ENCODE assay signal across 1 cellular context in genomic region chr3:141336672-141337522, GRCh38.
TF ChIP-seq lines count a peak whose summit lies in the region.

No MANE protein-coding gene starts in this region.

TF ChIP-seq in GM12878, 131 proteins besides CTCF, POLR2A, EP300 and RAD21 (continues in another document):
- peak; percentile 59; the same call in 1 of the 2 replicates for TF ChIP-seq TCF7 (IDR thresholded peaks at IDR 0.05; ENCODE audit: borderline replicate concordance)
- 0 out of 2 replicates have a peak, but pooled peaks have one; percentile 13 for TF ChIP-seq SMC3 (IDR thresholded peaks at IDR 0.05; ENCODE audit: borderline replicate concordance, low read length)
- TF ChIP-seq GABPA (IDR thresholded peaks at IDR 0.05; ENCODE audit: low read depth), result 0 out of 2 replicates have a peak, but pooled peaks have one; percentile 1
- no peak for TF ChIP-seq TARDBP (IDR thresholded peaks at IDR 0.05; ENCODE audit: borderline replicate concordance)
- TF ChIP-seq ATF7 (IDR thresholded peaks at IDR 0.05; ENCODE audit: low read depth), result peak; percentile 87
- TF ChIP-seq MEF2A (IDR thresholded peaks at IDR 0.05; ENCODE audit: insufficient read depth, low read depth, low read length), result peak; percentile 65
- no peak for TF ChIP-seq ZSCAN29 (IDR thresholded peaks at IDR 0.05)
- peak; percentile 93 for TF ChIP-seq RUNX3 (IDR thresholded peaks at IDR 0.05; ENCODE audit: low read length)
- TF ChIP-seq RELA (IDR thresholded peaks at IDR 0.05; ENCODE audit: borderline replicate concordance, partially characterized antibody), result peak; percentile 87
- peak; percentile 9 to 41; a peak in 1 of 4 replicates for TF ChIP-seq BHLHE40 (IDR thresholded peaks at IDR 0.05; ENCODE audit: borderline replicate concordance in 1 of 2, low read depth in 2 of 2, low read length in 1 of 2)
- TF ChIP-seq POLR2AphosphoS2 (IDR thresholded peaks at IDR 0.05; ENCODE audit: low read depth, low read length), result no peak
- peak; percentile 72; the same call in 1 of the 2 replicates for TF ChIP-seq ZBED1 (IDR thresholded peaks at IDR 0.05; ENCODE audit: borderline replicate concordance)
- TF ChIP-seq RB1 (IDR thresholded peaks at IDR 0.05; ENCODE audit: borderline replicate concordance), result peak; percentile 60; the same call in 1 of the 2 replicates
- no peak for TF ChIP-seq KDM1A (IDR thresholded peaks at IDR 0.05; ENCODE audit: borderline replicate concordance)
- TF ChIP-seq CBFB (IDR thresholded peaks at IDR 0.05; ENCODE audit: low read depth), result peak; percentile 84
- TF ChIP-seq SMARCA5 (IDR thresholded peaks at IDR 0.05), result peak; percentile 9; the same call in 1 of the 2 replicates
- no peak for TF ChIP-seq IRF3 (IDR thresholded peaks at IDR 0.05)
- TF ChIP-seq RELB (IDR thresholded peaks at IDR 0.05; ENCODE audit: low read depth), result peak; percentile 94
- no peak for TF ChIP-seq TAF1 (IDR thresholded peaks at IDR 0.05; ENCODE audit: borderline replicate concordance, low read depth, low read length)
- no peak for TF ChIP-seq PRDM15 (CRISPR knock-in tag; IDR thresholded peaks at IDR 0.05)
- peak in 1 of 2 experiments; percentile 64; a peak in 2 of 4 replicates for TF ChIP-seq SRF (IDR thresholded peaks at IDR 0.05; ENCODE audit: low read depth in 2 of 2, low read length in 2 of 2)
- peak; percentile 19 for TF ChIP-seq CHD2 (IDR thresholded peaks at IDR 0.05; ENCODE audit: borderline replicate concordance, low read depth, low read length)
- TF ChIP-seq MAX (IDR thresholded peaks at IDR 0.05; ENCODE audit: low read depth, low read length), result 0 out of 2 replicates have a peak, but pooled peaks have one; percentile 11
- TF ChIP-seq NR2F1 (conservative IDR thresholded peaks at IDR 0.05), result peak; percentile 46
- no peak for TF ChIP-seq E2F4 (IDR thresholded peaks at IDR 0.05; ENCODE audit: low read depth, low read length)
- peak; percentile 96 for TF ChIP-seq EED (IDR thresholded peaks at IDR 0.05; ENCODE audit: low read depth)
- TF ChIP-seq, protein P1, sequence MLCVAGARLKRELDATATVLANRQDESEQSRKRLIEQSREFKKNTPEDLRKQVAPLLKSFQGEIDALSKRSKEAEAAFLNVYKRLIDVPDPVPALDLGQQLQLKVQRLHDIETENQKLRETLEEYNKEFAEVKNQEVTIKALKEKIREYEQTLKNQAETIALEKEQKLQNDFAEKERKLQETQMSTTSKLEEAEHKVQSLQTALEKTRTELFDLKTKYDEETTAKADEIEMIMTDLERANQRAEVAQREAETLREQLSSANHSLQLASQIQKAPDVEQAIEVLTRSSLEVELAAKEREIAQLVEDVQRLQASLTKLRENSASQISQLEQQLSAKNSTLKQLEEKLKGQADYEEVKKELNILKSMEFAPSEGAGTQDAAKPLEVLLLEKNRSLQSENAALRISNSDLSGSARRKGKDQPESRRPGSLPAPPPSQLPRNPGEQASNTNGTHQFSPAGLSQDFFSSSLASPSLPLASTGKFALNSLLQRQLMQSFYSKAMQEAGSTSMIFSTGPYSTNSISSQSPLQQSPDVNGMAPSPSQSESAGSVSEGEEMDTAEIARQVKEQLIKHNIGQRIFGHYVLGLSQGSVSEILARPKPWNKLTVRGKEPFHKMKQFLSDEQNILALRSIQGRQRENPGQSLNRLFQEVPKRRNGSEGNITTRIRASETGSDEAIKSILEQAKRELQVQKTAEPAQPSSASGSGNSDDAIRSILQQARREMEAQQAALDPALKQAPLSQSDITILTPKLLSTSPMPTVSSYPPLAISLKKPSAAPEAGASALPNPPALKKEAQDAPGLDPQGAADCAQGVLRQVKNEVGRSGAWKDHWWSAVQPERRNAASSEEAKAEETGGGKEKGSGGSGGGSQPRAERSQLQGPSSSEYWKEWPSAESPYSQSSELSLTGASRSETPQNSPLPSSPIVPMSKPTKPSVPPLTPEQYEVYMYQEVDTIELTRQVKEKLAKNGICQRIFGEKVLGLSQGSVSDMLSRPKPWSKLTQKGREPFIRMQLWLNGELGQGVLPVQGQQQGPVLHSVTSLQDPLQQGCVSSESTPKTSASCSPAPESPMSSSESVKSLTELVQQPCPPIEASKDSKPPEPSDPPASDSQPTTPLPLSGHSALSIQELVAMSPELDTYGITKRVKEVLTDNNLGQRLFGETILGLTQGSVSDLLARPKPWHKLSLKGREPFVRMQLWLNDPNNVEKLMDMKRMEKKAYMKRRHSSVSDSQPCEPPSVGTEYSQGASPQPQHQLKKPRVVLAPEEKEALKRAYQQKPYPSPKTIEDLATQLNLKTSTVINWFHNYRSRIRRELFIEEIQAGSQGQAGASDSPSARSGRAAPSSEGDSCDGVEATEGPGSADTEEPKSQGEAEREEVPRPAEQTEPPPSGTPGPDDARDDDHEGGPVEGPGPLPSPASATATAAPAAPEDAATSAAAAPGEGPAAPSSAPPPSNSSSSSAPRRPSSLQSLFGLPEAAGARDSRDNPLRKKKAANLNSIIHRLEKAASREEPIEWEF (IDR thresholded peaks at IDR 0.05; ENCODE audit: insufficient replicate concordance, low read depth, low read length), result peak; percentile 73
- TF ChIP-seq ASH2L (IDR thresholded peaks at IDR 0.05; ENCODE audit: borderline replicate concordance, low read depth), result peak; percentile 84; the same call in 1 of the 2 replicates
- TF ChIP-seq SMAD5 (IDR thresholded peaks at IDR 0.05; ENCODE audit: low read depth), result peak; percentile 59; the same call in 1 of the 2 replicates
- peak; percentile 74 for TF ChIP-seq KLF5 (IDR thresholded peaks at IDR 0.05; ENCODE audit: partially characterized antibody)
- TF ChIP-seq, protein P2, sequence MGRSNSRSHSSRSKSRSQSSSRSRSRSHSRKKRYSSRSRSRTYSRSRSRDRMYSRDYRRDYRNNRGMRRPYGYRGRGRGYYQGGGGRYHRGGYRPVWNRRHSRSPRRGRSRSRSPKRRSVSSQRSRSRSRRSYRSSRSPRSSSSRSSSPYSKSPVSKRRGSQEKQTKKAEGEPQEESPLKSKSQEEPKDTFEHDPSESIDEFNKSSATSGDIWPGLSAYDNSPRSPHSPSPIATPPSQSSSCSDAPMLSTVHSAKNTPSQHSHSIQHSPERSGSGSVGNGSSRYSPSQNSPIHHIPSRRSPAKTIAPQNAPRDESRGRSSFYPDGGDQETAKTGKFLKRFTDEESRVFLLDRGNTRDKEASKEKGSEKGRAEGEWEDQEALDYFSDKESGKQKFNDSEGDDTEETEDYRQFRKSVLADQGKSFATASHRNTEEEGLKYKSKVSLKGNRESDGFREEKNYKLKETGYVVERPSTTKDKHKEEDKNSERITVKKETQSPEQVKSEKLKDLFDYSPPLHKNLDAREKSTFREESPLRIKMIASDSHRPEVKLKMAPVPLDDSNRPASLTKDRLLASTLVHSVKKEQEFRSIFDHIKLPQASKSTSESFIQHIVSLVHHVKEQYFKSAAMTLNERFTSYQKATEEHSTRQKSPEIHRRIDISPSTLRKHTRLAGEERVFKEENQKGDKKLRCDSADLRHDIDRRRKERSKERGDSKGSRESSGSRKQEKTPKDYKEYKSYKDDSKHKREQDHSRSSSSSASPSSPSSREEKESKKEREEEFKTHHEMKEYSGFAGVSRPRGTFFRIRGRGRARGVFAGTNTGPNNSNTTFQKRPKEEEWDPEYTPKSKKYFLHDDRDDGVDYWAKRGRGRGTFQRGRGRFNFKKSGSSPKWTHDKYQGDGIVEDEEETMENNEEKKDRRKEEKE (IDR thresholded peaks at IDR 0.05), result no peak
- peak; percentile 75; the same call in 1 of the 2 replicates for TF ChIP-seq TCF3 (IDR thresholded peaks at IDR 0.05; ENCODE audit: borderline replicate concordance, insufficient read depth, low read depth, low read length)
- peak in 1 of 2 experiments; percentile 69; a peak in 2 of 4 replicates for TF ChIP-seq ETV6 (conservative IDR thresholded peaks at IDR 0.05 in 1 of 2, IDR thresholded peaks at IDR 0.05 in 1 of 2; ENCODE audit: borderline replicate concordance in 1 of 2, low read depth in 1 of 2)
- TF ChIP-seq NFIC (IDR thresholded peaks at IDR 0.05; ENCODE audit: low read depth, low read length), result peak; percentile 94
- no peak for TF ChIP-seq PAX8 (IDR thresholded peaks at IDR 0.05)
- TF ChIP-seq YBX1 (IDR thresholded peaks at IDR 0.05), result peak; percentile 69; the same call in 1 of the 2 replicates
- TF ChIP-seq BACH1 (IDR thresholded peaks at IDR 0.05; ENCODE audit: borderline replicate concordance), result peak; percentile 82; the same call in 1 of the 2 replicates
- no peak for TF ChIP-seq WRNIP1 (IDR thresholded peaks at IDR 0.05; ENCODE audit: borderline replicate concordance, low read depth, low read length)
- TF ChIP-seq ZNF24 (IDR thresholded peaks at IDR 0.05), result peak; percentile 43; the same call in 1 of the 2 replicates
- no peak for TF ChIP-seq FOXK2 (IDR thresholded peaks at IDR 0.05)
- 0 out of 2 replicates have a peak, but pooled peaks have one; percentile 47 for TF ChIP-seq CREB1 (IDR thresholded peaks at IDR 0.05; ENCODE audit: low read depth)
- no peak for TF ChIP-seq STAT1 (conservative IDR thresholded peaks at IDR 0.05)
- peak; percentile 66 for TF ChIP-seq PAX5 (IDR thresholded peaks at IDR 0.05; ENCODE audit: borderline replicate concordance, low read depth, low read length)
- peak in 1 of 2 experiments; percentile 38; a peak in 1 of 4 replicates for TF ChIP-seq CEBPB (IDR thresholded peaks at IDR 0.05; ENCODE audit: borderline replicate concordance in 1 of 2, low read depth in 2 of 2, low read length in 2 of 2)
- no peak for TF ChIP-seq ZNF274 (IDR thresholded peaks at IDR 0.05; ENCODE audit: insufficient read depth, insufficient read length)
- TF ChIP-seq, protein P3, sequence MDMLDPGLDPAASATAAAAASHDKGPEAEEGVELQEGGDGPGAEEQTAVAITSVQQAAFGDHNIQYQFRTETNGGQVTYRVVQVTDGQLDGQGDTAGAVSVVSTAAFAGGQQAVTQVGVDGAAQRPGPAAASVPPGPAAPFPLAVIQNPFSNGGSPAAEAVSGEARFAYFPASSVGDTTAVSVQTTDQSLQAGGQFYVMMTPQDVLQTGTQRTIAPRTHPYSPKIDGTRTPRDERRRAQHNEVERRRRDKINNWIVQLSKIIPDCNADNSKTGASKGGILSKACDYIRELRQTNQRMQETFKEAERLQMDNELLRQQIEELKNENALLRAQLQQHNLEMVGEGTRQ (IDR thresholded peaks at IDR 0.05; ENCODE audit: borderline replicate concordance, low read depth, low read length), result no peak
- no peak for TF ChIP-seq NR2C2 (IDR thresholded peaks at IDR 0.05; ENCODE audit: borderline replicate concordance, control insufficient read depth, insufficient read length, low read depth)
- peak; percentile 59; the same call in 1 of the 2 replicates for TF ChIP-seq JUND (IDR thresholded peaks at IDR 0.05; ENCODE audit: low read depth, low read length)
- no peak for TF ChIP-seq BRCA1 (IDR thresholded peaks at IDR 0.05; ENCODE audit: low read depth, low read length)
- peak; percentile 83 for TF ChIP-seq BMI1 (IDR thresholded peaks at IDR 0.05; ENCODE audit: borderline replicate concordance)
- TF ChIP-seq DPF2 (IDR thresholded peaks at IDR 0.05), result peak; percentile 98
